Comparison of ENCODE assay signal across 1 cellular context in the genomic region with DNA sequence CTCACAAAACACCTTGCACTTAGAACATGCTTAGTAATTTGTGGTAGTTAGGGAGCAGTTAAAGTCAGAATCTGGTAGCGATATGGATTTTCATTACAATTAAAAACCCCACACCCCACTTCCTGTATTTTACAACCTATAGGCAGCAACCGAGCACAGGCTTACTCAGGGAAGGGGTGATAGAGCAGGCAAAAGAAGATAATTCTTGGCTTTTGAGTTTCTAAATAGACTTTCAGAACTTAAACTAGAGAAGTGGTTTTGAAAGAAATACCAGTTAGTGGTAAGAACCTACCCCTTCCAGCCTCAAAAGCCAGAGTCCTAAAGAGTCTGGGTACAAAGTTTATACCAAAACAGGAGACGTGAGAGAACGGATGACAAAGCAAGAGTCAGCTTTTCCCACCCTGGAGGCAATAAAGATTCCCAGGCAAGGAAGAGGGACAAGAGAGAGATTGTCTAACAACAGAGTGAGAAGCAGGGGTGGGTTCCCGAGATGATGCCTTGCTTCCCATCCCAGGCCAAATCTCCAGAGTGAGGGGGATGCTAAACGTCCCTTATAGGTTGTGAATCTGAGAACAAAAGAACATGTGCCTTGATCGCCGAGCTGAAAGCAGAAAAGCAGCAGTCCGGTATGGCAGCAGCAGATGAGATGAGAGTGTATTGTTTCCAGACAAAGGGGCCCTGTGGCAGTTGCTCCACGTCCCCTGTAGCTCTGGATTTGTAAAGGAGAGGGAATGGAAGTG.
TF ChIP-seq lines count a peak whose summit lies in the region.

No MANE protein-coding gene starts in this region.

TF ChIP-seq in H1, 55 proteins besides CTCF, POLR2A, EP300 and RAD21:
- TF ChIP-seq, protein P1, sequence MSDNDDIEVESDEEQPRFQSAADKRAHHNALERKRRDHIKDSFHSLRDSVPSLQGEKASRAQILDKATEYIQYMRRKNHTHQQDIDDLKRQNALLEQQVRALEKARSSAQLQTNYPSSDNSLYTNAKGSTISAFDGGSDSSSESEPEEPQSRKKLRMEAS (IDR thresholded peaks at IDR 0.05) = peak; percentile 71
- TF ChIP-seq CREB1 (IDR thresholded peaks at IDR 0.05) = no peak
TF ChIP-seq in H1: peak in this region for 1.
